In the genomic region with DNA sequence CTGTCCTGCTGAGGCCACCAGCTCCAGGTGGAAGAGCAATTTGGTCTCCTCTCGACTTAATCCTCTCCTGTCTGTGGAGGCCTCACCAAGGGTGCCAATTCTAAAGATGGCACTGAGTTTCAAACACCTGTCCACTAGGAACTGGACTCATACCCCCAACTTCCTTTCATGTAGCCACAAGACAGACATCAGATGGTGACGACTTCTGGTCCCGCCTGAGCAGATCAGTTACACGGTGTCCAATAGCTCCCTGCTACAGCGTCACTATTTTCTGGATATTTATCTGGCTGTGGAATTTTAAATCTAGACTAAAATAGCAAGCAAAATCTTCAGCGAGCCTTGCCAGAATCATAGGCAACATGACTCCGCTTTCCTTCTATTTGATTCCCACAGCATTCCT, we compare ENCODE assay signal across 16 cellular contexts. TPM values are rescaled to one million over a fixed set of nuclear protein-coding genes. Genes with fewer than 3 reads are reported as not detected.
DNase-seq lines count a peak whose midpoint lies in the region; TF ChIP-seq lines count a peak whose summit lies in the region.
"Had no signal": no experiment of that assay in that cellular context is flagged by ENCODE, and none has a peak within 500 bp of the region (broad histone marks: within the 10 kb centered on the region; RNA-seq: fewer than 3 reads in every experiment).

No MANE protein-coding gene starts in this region.

- H3K27me3 ChIP-seq in H7 (ENCODE audit: control insufficient read depth, insufficient read depth, low read length): no peaks in the 10 kb centered on the region

- no peak for TF ChIP-seq CTCF in nephron progenitor cell (IDR thresholded peaks at IDR 0.05)

- H3K27ac Mint-ChIP-seq in nephron progenitor cell: peak overlapping the region; percentile 30
- H3K27ac Mint-ChIP-seq: CD4-positive, alpha-beta T cell; HFFc6; IgD-negative memory B cell had no signal

- no peak overlapping the region for H3K4me3 ChIP-seq in H7 (ENCODE audit: insufficient read depth, low read depth, low read length)
- H3K4me3 ChIP-seq: A549, GM23248 had no signal

- H3K9me3 Mint-ChIP-seq in nephron progenitor cell: no peaks in the 10 kb centered on the region
- H3K9me3 Mint-ChIP-seq: CD4-positive, alpha-beta T cell had no signal

- H3K36me3 ChIP-seq in H7 (replicated peaks; ENCODE audit: control insufficient read depth, insufficient read depth, low read length): no peaks in the 10 kb centered on the region

- H3K4me3 Mint-ChIP-seq in nephron progenitor cell: no peak overlapping the region
- H3K4me3 Mint-ChIP-seq: CD4-positive, alpha-beta T cell; HFFc6; IgD-negative memory B cell had no signal

- peaks cover 3% of the 10 kb centered on the region for H3K27me3 Mint-ChIP-seq in nephron progenitor cell (ENCODE audit: low read depth, poor library complexity)

- H3K36me3 Mint-ChIP-seq in nephron progenitor cell (ENCODE audit: low read depth): no peaks in the 10 kb centered on the region

- peaks cover 38% of the 10 kb centered on the region for H3K4me1 Mint-ChIP-seq in nephron progenitor cell
- H3K4me1 Mint-ChIP-seq: IgD-negative memory B cell had no signal

- DNase-seq in DMS 273 (lab: John Stamatoyannopoulos, UW; ENCODE audit: unreplicated experiment) (peak; percentile 39), DMS 273 treated with DMSO at 0.1 percent for 48 hours (lab: John Stamatoyannopoulos, UW) (no peak), cerebellar cortex (ENCODE audit: low spot score) (peak; percentile 31), nephron progenitor cell (no peak), GOT3 (lab: John Stamatoyannopoulos, UW) (no peak), H7 (no peak), GF-D8 (lab: John Stamatoyannopoulos, UW) (no peak)
- DNase-seq: AML-193; Caco-2; CD4-positive, alpha-beta T cell; DMS79 treated with DMSO at 0.1 percent for 48 hours; GM23248; HFFc6; KBM-7 had no signal

RNA-seq across cellular contexts. Expression of a gene that starts 24.5 kb away (rescaled TPM):
- total RNA-seq in H7 (2014; rRNA removed; shearing (Covaris generic)): 7.0 and 10.1 TPM in 2 replicates
- total RNA-seq: CD4-positive, alpha-beta T cell; GM23248; HFFc6 had no signal

Comparison
In these comparisons a context has a peak if more than half of its experiments do, and no peak if none do; other contexts are left out.
1. DNase-seq: peak in DMS 273 (single experiment) and cerebellar cortex (single experiment); none in DMS 273 treated with DMSO at 0.1 percent for 48 hours (single experiment), nephron progenitor cell (single experiment), GOT3 (single experiment), H7 (single experiment) and GF-D8 (single experiment).